In genomic region chr7:2510909-2511768, GRCh38 we compare ENCODE assay signal across 1 cellular context.
TF ChIP-seq lines count a peak whose summit lies in the region.

No MANE protein-coding gene starts in this region.

TF ChIP-seq in A549, 52 proteins besides CTCF, POLR2A, EP300 and RAD21 (continued from another document):
- no peak for TF ChIP-seq FOSB (CRISPR knock-in tag; IDR thresholded peaks at IDR 0.05)
- no peak for TF ChIP-seq HDAC2 (IDR thresholded peaks at IDR 0.05)
- no peak for TF ChIP-seq NFE2L2 (conservative IDR thresholded peaks at IDR 0.05; ENCODE audit: low read length)
